Comparison of ENCODE assay signal across 8 cellular contexts in genomic region chr1:116853680-116854191, GRCh38. TPM values are rescaled to one million over a fixed set of nuclear protein-coding genes. Genes with fewer than 3 reads are reported as not detected.
A peak's percentile ranks its signal among the peaks of the same experiment; 100 is the strongest.
DNase-seq lines count a peak whose midpoint lies in the region; ATAC-seq, FAIRE-seq and TF ChIP-seq lines count a peak whose summit lies in the region.

No MANE protein-coding gene starts in this region.

- peak overlapping the region; percentile 36; the same call in 1 of the 2 replicates for H3K9ac ChIP-seq in HUES48 (ENCODE audit: low read depth, low read length)

- H3K4me1 ChIP-seq in CD4-positive, CD25-positive, alpha-beta regulatory T cell (ENCODE audit: control insufficient read depth, insufficient read depth, low read length, poor library complexity, severe bottlenecking), result peaks cover 3% of the 10 kb centered on the region
- peaks cover 44% of the 10 kb centered on the region for H3K4me1 ChIP-seq in HUES48 (ENCODE audit: control insufficient read depth, insufficient read depth, low read length)
- H3K4me1 ChIP-seq in sigmoid colon, result peaks cover 2 to 36% (median 34%) of the 10 kb centered on the region in 4 donors

- FAIRE-seq in frontal cortex (lab: Jason Lieb, UNC), result no peak

- peak overlapping the region in 2 of 3 donors; percentile 4 to 23 for H3K27ac Mint-ChIP-seq in CD4-positive, CD25-positive, alpha-beta regulatory T cell

- no peak overlapping the region for H3K4me3 ChIP-seq in CD4-positive, CD25-positive, alpha-beta regulatory T cell (ENCODE audit: low read depth, low read length)
- peak overlapping the region; percentile 39 for H3K4me3 ChIP-seq in HUES48 (ENCODE audit: low read depth, low read length)
- no peak overlapping the region for H3K4me3 ChIP-seq in fibroblast of villous mesenchyme (ENCODE audit: low read depth, low read length)
- H3K4me3 ChIP-seq in sigmoid colon, result no peak overlapping the region

- H3K9me3 ChIP-seq in CD4-positive, CD25-positive, alpha-beta regulatory T cell (ENCODE audit: control insufficient read depth in 2 of 2, low read length in 2 of 2), result no peaks in the 10 kb centered on the region
- H3K9me3 ChIP-seq in HUES48 (ENCODE audit: control insufficient read depth, insufficient read depth, low read length), result no peaks in the 10 kb centered on the region
- no peaks in the 10 kb centered on the region for H3K9me3 ChIP-seq in sigmoid colon

- intact Hi-C loops in sigmoid colon (cut with DNase I), result loop anchor here (2.0 to 5.0 kb wide), 3 partner anchors 54 to 205 kb away; partner anchors contain the start of gene PTGFRN

- H3K27ac ChIP-seq in CD4-positive, CD25-positive, alpha-beta regulatory T cell (ENCODE audit: insufficient read depth, low read length, poor library complexity, severe bottlenecking), result no peak overlapping the region
- peak overlapping the region; percentile 91 for H3K27ac ChIP-seq in HUES48 (ENCODE audit: low read depth, low read length)
- peak overlapping the region in 3 of 4 donors; percentile 34 to 46 (median 42) for H3K27ac ChIP-seq in sigmoid colon

- H3K27me3 Mint-ChIP-seq in CD4-positive, CD25-positive, alpha-beta regulatory T cell, result no peaks in the 10 kb centered on the region

- no peak for ATAC-seq in CD4-positive, CD25-positive, alpha-beta regulatory T cell (ENCODE audit: low read depth in 2 of 2)
- no peak for ATAC-seq in HG03571 (IDR thresholded peaks at IDR 0.05; ENCODE audit: unreplicated experiment)
- no peak for ATAC-seq in GM18858 (IDR thresholded peaks at IDR 0.05; ENCODE audit: unreplicated experiment)

- no peaks in the 10 kb centered on the region for H3K27me3 ChIP-seq in CD4-positive, CD25-positive, alpha-beta regulatory T cell (ENCODE audit: control insufficient read depth, insufficient read depth, low read length)
- H3K27me3 ChIP-seq in HUES48 (ENCODE audit: control insufficient read depth, insufficient read depth, low read length), result no peaks in the 10 kb centered on the region
- H3K27me3 ChIP-seq in sigmoid colon, result no peaks in the 10 kb centered on the region

- H3K4me3 Mint-ChIP-seq in CD4-positive, CD25-positive, alpha-beta regulatory T cell, result no peak overlapping the region

- H3K4me1 Mint-ChIP-seq in CD4-positive, CD25-positive, alpha-beta regulatory T cell, result peaks cover 6 to 23% (median 15%) of the 10 kb centered on the region in 4 donors

- TF ChIP-seq POLR2A in sigmoid colon (IDR thresholded peaks at IDR 0.05), result no peak

- no peak for DNase-seq in CD4-positive, CD25-positive, alpha-beta regulatory T cell
- peak; percentile 65 for DNase-seq in SHP77 treated with DMSO at 0.1 percent for 48 hours (lab: John Stamatoyannopoulos, UW)
- peak; percentile 80 for DNase-seq in fibroblast of villous mesenchyme (ENCODE audit: low read depth)
- no peak for DNase-seq in sigmoid colon
- DNase-seq in frontal cortex (ENCODE audit: low spot score in 2 of 2), result no peak

- H3K36me3 Mint-ChIP-seq in CD4-positive, CD25-positive, alpha-beta regulatory T cell, result no peaks in the 10 kb centered on the region

- WGBS in sigmoid colon, 2 donors, result 5 to 31% methylated on average over 3 of the region's 3 CpGs

- H3K36me3 ChIP-seq in CD4-positive, CD25-positive, alpha-beta regulatory T cell (ENCODE audit: control insufficient read depth, insufficient read depth, low read length), result no peaks in the 10 kb centered on the region
- no peaks in the 10 kb centered on the region for H3K36me3 ChIP-seq in HUES48 (ENCODE audit: control insufficient read depth, insufficient read depth, low read length)
- no peaks in the 10 kb centered on the region for H3K36me3 ChIP-seq in sigmoid colon

- no peak for TF ChIP-seq EP300 in sigmoid colon (IDR thresholded peaks at IDR 0.05)

- TF ChIP-seq CTCF in fibroblast of villous mesenchyme (IDR thresholded peaks at IDR 0.05; ENCODE audit: insufficient read depth, low read depth, low read length) (no peak), sigmoid colon (IDR thresholded peaks at IDR 0.05) (no peak)

- peaks cover 0 to 1% (median 0%) of the 10 kb centered on the region in 7 donors for H3K9me3 Mint-ChIP-seq in CD4-positive, CD25-positive, alpha-beta regulatory T cell

RNA-seq across cellular contexts. Expression of gene PTGFRN, which starts 56.0 kb away (rescaled TPM):
- 0.10 TPM for total RNA-seq in CD4-positive, CD25-positive, alpha-beta regulatory T cell
- under 1 TPM in 2 of 4 donors, not detected in 2; 0.02 to 0.17 TPM for polyA plus RNA-seq in CD4-positive, CD25-positive, alpha-beta regulatory T cell
- total RNA-seq in fibroblast of villous mesenchyme, result 22.5 and 22.9 TPM in 2 replicates
- 100 to 1,000 TPM in 2 of 4 donors, 10 to 100 TPM in 2; 77.3 to 179 (median 109) TPM for total RNA-seq in sigmoid colon
- polyA plus RNA-seq in sigmoid colon, result 10 to 100 TPM in 2 of 3 donors, 1 to 10 TPM in 1; 6.6 to 38.8 (median 11.8) TPM
- total RNA-seq in frontal cortex, result 40.8 TPM

Comparison
In these comparisons a context has a peak if more than half of its experiments do, and no peak if none do; other contexts are left out.
1. DNase-seq: peak in SHP77 treated with DMSO at 0.1 percent for 48 hours (single experiment) and fibroblast of villous mesenchyme (single experiment); none in CD4-positive, CD25-positive, alpha-beta regulatory T cell (0 of 3), sigmoid colon (single experiment) and frontal cortex (0 of 2).
2. RNA of gene PTGFRN, which starts 56.0 kb away (total RNA-seq): 77.3 to 179 TPM in sigmoid colon, 40.8 TPM in frontal cortex (single experiment) and 22.5 to 22.9 TPM in fibroblast of villous mesenchyme; 0.10 TPM in CD4-positive, CD25-positive, alpha-beta regulatory T cell (single experiment); every median in the first group is over 10 times any median in the second.